Comparison of ENCODE assay signal across 14 cellular contexts in genomic region chr9:131258186-131258585, GRCh38. TPM values are rescaled to one million over a fixed set of nuclear protein-coding genes. Genes with fewer than 3 reads are reported as not detected.
A peak's percentile ranks its signal among the peaks of the same experiment; 100 is the strongest.
DNase-seq lines count a peak whose midpoint lies in the region; ATAC-seq and TF ChIP-seq lines count a peak whose summit lies in the region.
"Had no signal": no experiment of that assay in that cellular context is flagged by ENCODE, and none has a peak within 500 bp of the region (broad histone marks: within the 10 kb centered on the region; RNA-seq: fewer than 3 reads in every experiment).

No MANE protein-coding gene starts in this region.

- peaks cover 18% of the 10 kb centered on the region for H3K36me3 Mint-ChIP-seq in T-cell

- peak overlapping the region in 1 of 3 donors; percentile 81 for H3K4me3 Mint-ChIP-seq in T-cell

- no peak overlapping the region for H3K4me2 ChIP-seq in DOHH2 (ENCODE audit: low read length)

- H3F3A ChIP-seq in DOHH2 (ENCODE audit: control insufficient read depth, insufficient read depth) = peaks cover 29% of the 10 kb centered on the region

- no peak overlapping the region for H3K9ac ChIP-seq in skeletal muscle tissue (ENCODE audit: low read depth in 1 of 3, low read length in 3 of 3)

- peak overlapping the region; percentile 99 for H3K27ac Mint-ChIP-seq in T-cell

- no peaks in the 10 kb centered on the region for H3K27me3 Mint-ChIP-seq in T-cell

- POLR2A ChIA-PET in T-cell (lab: Charles Lee) = interaction anchor here (0.5 to 1.2 kb wide), 2 partner anchors 21 to 276 kb away, joined by 4 to 11 read pairs; no protein-coding TSS in a partner anchor

- H3K9me2 ChIP-seq in DOHH2 (replicated peaks; ENCODE audit: control insufficient read depth, low read length) = no peaks in the 10 kb centered on the region

- H3K79me2 ChIP-seq in DOHH2 (ENCODE audit: control insufficient read depth, low read length) = peaks cover 29% of the 10 kb centered on the region

- H3K4me1 Mint-ChIP-seq in T-cell = peaks cover 72 to 88% (median 84%) of the 10 kb centered on the region in 3 donors

- peaks cover 45% of the 10 kb centered on the region for H3K36me3 ChIP-seq in DOHH2 (ENCODE audit: control insufficient read depth, low read length)
- peaks cover 15% of the 10 kb centered on the region for H3K36me3 ChIP-seq in cardiac muscle cell
- H3K36me3 ChIP-seq in skeletal muscle tissue (ENCODE audit: control insufficient read depth in 3 of 3, insufficient read depth in 3 of 3, low read length in 3 of 3) = peaks cover 22 to 30% (median 23%) of the 10 kb centered on the region in 3 donors

- H3K9me3 ChIP-seq in DOHH2 (ENCODE audit: control insufficient read depth, insufficient read depth, low read length) (no peaks in the 10 kb centered on the region), cardiac muscle cell (ENCODE audit: low read depth) (no peaks in the 10 kb centered on the region), skeletal muscle tissue (ENCODE audit: control insufficient read depth in 3 of 3, low read length in 3 of 3) (no peaks in the 10 kb centered on the region)
- H3K9me3 ChIP-seq: suprapubic skin had no signal

- no peaks in the 10 kb centered on the region for H3K9me3 Mint-ChIP-seq in T-cell

- no peaks in the 10 kb centered on the region for H4K20me1 ChIP-seq in DOHH2 (ENCODE audit: control insufficient read depth, insufficient read depth, low read depth, low read length)

- no peak for ATAC-seq in T-cell (replicated peaks in 1 of 4)
- no peak for ATAC-seq in GM18519 (IDR thresholded peaks at IDR 0.05; ENCODE audit: low FRiP score, unreplicated experiment)
- ATAC-seq in GM19351 (IDR thresholded peaks at IDR 0.05; ENCODE audit: unreplicated experiment) = no peak

- no peak for DNase-seq in T-cell
- DNase-seq in cardiac muscle cell (ENCODE audit: low read depth in 1 of 2, low spot score in 1 of 2) = no peak
- DNase-seq in DMS53 treated with DMSO at 0.1 percent for 48 hours (lab: John Stamatoyannopoulos, UW; ENCODE audit: unreplicated experiment) = no peak
- DNase-seq: COR-L47, kidney, NCI-H1417 treated with DMSO at 0.1 percent for 48 hours, NCI-H510A treated with DMSO at 0.1 percent for 48 hours had no signal

- TF ChIP-seq CTCF in DOHH2 (IDR thresholded peaks at IDR 0.05; ENCODE audit: low read depth, low read length, poor library complexity, severe bottlenecking) = no peak
- no peak for TF ChIP-seq CTCF in cardiac muscle cell (IDR thresholded peaks at IDR 0.05; ENCODE audit: low read depth, low read length)

- no peak overlapping the region for H3K4me3 ChIP-seq in DOHH2 (ENCODE audit: low read length)
- no peak overlapping the region for H3K4me3 ChIP-seq in cardiac muscle cell
- H3K4me3 ChIP-seq in skeletal muscle tissue (ENCODE audit: low read length in 3 of 3) = no peak overlapping the region
- H3K4me3 ChIP-seq: skin epidermis, suprapubic skin had no signal

- CTCF ChIA-PET in T-cell (lab: Charles Lee) = interaction anchor here in 1 of 2 donors (0.8 kb wide), 1 partner anchor 16 kb away, joined by 3 read pairs; no protein-coding TSS in a partner anchor

- peak overlapping the region; percentile 91; the same call in 1 of the 2 replicates for H3K27ac ChIP-seq in DOHH2 (ENCODE audit: low read depth, low read length)
- peak overlapping the region; percentile 75 for H3K27ac ChIP-seq in cardiac muscle cell
- peak overlapping the region; percentile 30 for H3K27ac ChIP-seq in skeletal muscle tissue (ENCODE audit: low read depth, low read length)
- H3K27ac ChIP-seq: suprapubic skin had no signal

- H3K4me1 ChIP-seq in DOHH2 (ENCODE audit: control insufficient read depth, low read length) (peaks cover 58% of the 10 kb centered on the region), cardiac muscle cell (ENCODE audit: low read depth) (peaks cover 22% of the 10 kb centered on the region), skeletal muscle tissue (ENCODE audit: control insufficient read depth in 3 of 3, insufficient read depth in 3 of 3, low read length in 3 of 3) (peaks cover 33 to 49% (median 42%) of the 10 kb centered on the region in 3 donors)

- no peaks in the 10 kb centered on the region for H3K27me3 ChIP-seq in DOHH2 (ENCODE audit: control insufficient read depth, low read length)
- no peaks in the 10 kb centered on the region for H3K27me3 ChIP-seq in cardiac muscle cell
- no peaks in the 10 kb centered on the region for H3K27me3 ChIP-seq in skeletal muscle tissue (ENCODE audit: control insufficient read depth in 3 of 3, insufficient read depth in 3 of 3, low read length in 3 of 3)
- H3K27me3 ChIP-seq: suprapubic skin had no signal

RNA-seq across cellular contexts. Expression of gene FAM78A, which starts 18.1 kb away (rescaled TPM):
- total RNA-seq in T-cell (100 to 1,000 TPM in 1 of 5 donors, 10 to 100 TPM in 4; 70.4 to 106 (median 98.4) TPM), cardiac muscle cell (39.6 and 42.6 TPM in 2 replicates), skeletal muscle tissue (14.6 TPM)
- polyA plus RNA-seq in cardiac muscle cell = 21.5 and 29.5 TPM in 2 replicates

RNA-seq across cellular contexts. Expression of gene PLPP7, which starts 31.3 kb away (rescaled TPM):
- total RNA-seq in T-cell (under 1 TPM in 3 of 5 donors, not detected in 2; 0.13 to 0.58 (median 0.13) TPM), cardiac muscle cell (50.3 and 52.5 TPM in 2 replicates), skeletal muscle tissue (34.4 TPM)
- 36.9 and 42.5 TPM in 2 replicates for polyA plus RNA-seq in cardiac muscle cell
- total RNA-seq: T-helper 2 cell treated with Interferon-gamma antibody and Interleukin-4, amounts not matched to agents 100 ng/mL and 5 ng/mL, for 36 hours had no signal

Comparison
In these comparisons a context has a peak if more than half of its experiments do, and no peak if none do; other contexts are left out.
1. H3K27ac ChIP-seq: peak in every context shown above with its lines; median percentile 91 in DOHH2; 75 in cardiac muscle cell; 30 in skeletal muscle tissue.
2. RNA of gene PLPP7, which starts 31.3 kb away (total RNA-seq): 50.3 to 52.5 TPM in cardiac muscle cell and 34.4 TPM in skeletal muscle tissue (single experiment); 0.13 to 0.58 TPM in T-cell; every median in the first group is over 10 times any median in the second.